In genomic region chr7:158123214-158123613, GRCh38 we compare ENCODE assay signal across 23 cellular contexts.
"Had no signal": no experiment of that assay in that cellular context is flagged by ENCODE, and none has a peak within 500 bp of the region (broad histone marks: within the 10 kb centered on the region; RNA-seq: fewer than 3 reads in every experiment).

No MANE protein-coding gene starts in this region.

- H3K27ac ChIP-seq: dorsolateral prefrontal cortex, gastrocnemius medialis, hepatocyte, left lung, pancreas, testis, tibial nerve, upper lobe of right lung, uterus had no signal

- FAIRE-seq: colon, pancreas had no signal

- H3K79me2 ChIP-seq: hepatocyte had no signal

- DNase-seq: effector CD4-positive, alpha-beta T cell; foreskin fibroblast; gastrocnemius medialis; left cardiac atrium; mammary epithelial cell; mesendoderm; naive thymus-derived CD8-positive, alpha-beta T cell; nephron progenitor cell; occipital lobe; pancreas; stimulated activated CD4-positive, alpha-beta T cell treated with anti-CD3 and anti-CD28 coated beads, Interleukin-4, amount 100 ng/mL, for 4 hours; stimulated activated naive CD8-positive, alpha-beta T cell treated with anti-CD3 and anti-CD28 coated beads, Interleukin-15, Interleukin-2, amounts not matched to agents 100 U/mL and 50 U/mL, for 24 hours; testis; upper lobe of right lung; uterus had no signal

- H3K4me2 ChIP-seq: hepatocyte had no signal

- H3K27ac Mint-ChIP-seq: naive thymus-derived CD8-positive, alpha-beta T cell; nephron progenitor cell; progenitor cell of endocrine pancreas; stimulated activated memory B cell treated with anti-CD40 and anti-IgM and Interleukin-4, amounts not matched to agents 10 μg/mL and 1 μg/mL and 100 μg/mL, for 72 hours had no signal

- H3K36me3 ChIP-seq: gastrocnemius medialis, left lung, pancreas, tibial nerve, upper lobe of right lung, uterus had no signal

- H3K4me1 ChIP-seq: gastrocnemius medialis, left lung, pancreas, testis, tibial nerve, upper lobe of right lung, uterus had no signal

- H3K27me3 ChIP-seq: gastrocnemius medialis, hepatocyte, left lung, pancreas, testis, tibial nerve, upper lobe of right lung, uterus had no signal

- H2AFZ ChIP-seq: hepatocyte had no signal

- ATAC-seq: gastrocnemius medialis; left cardiac atrium; left lung; naive thymus-derived CD8-positive, alpha-beta T cell; pancreas; sciatic nerve; stimulated activated memory B cell treated with anti-CD40 and anti-IgM and Interleukin-4, amounts not matched to agents 10 μg/mL and 1 μg/mL and 100 μg/mL, for 72 hours; stimulated activated naive CD8-positive, alpha-beta T cell treated with anti-CD3 and anti-CD28 coated beads, Interleukin-15, Interleukin-2, amounts not matched to agents 100 U/mL and 50 U/mL, for 24 hours; upper lobe of right lung had no signal

- H3K27me3 Mint-ChIP-seq: progenitor cell of endocrine pancreas; stimulated activated memory B cell treated with anti-CD40 and anti-IgM and Interleukin-4, amounts not matched to agents 10 μg/mL and 1 μg/mL and 100 μg/mL, for 72 hours had no signal

- H3K9me3 ChIP-seq: testis, uterus had no signal

- H3K4me3 Mint-ChIP-seq: naive thymus-derived CD8-positive, alpha-beta T cell; nephron progenitor cell; stimulated activated memory B cell treated with anti-CD40 and anti-IgM and Interleukin-4, amounts not matched to agents 10 μg/mL and 1 μg/mL and 100 μg/mL, for 72 hours had no signal

- H3K4me1 Mint-ChIP-seq: naive thymus-derived CD8-positive, alpha-beta T cell; nephron progenitor cell; stimulated activated memory B cell treated with anti-CD40 and anti-IgM and Interleukin-4, amounts not matched to agents 10 μg/mL and 1 μg/mL and 100 μg/mL, for 72 hours had no signal

- H3K36me3 Mint-ChIP-seq: stimulated activated memory B cell treated with anti-CD40 and anti-IgM and Interleukin-4, amounts not matched to agents 10 μg/mL and 1 μg/mL and 100 μg/mL, for 72 hours had no signal

- H3K4me3 ChIP-seq: dorsolateral prefrontal cortex, gastrocnemius medialis, hepatocyte, left lung, pancreas, testis, tibial nerve, upper lobe of right lung, uterus had no signal
